8 cellular contexts compared by ENCODE assay signal in the genomic region with DNA sequence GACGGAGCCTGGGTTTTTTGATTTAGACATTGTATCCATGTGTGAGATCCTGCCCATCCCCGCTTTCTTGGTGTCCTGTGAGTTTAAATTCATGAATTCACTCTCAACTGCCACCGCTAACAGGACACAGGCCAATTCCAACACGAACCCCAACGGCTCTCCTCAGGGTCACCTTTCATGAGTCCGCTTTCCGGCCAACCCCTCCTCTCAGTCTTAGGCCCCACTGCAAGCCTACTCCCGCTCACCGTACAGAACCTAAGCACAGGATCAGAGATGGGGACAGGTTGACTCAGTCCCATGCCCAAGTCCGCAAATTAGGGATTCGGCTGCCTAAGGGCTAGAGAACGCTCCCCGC. TPM values are rescaled to one million over a fixed set of nuclear protein-coding genes. Genes with fewer than 3 reads are reported as not detected.
DNase-seq lines count a peak whose midpoint lies in the region; ATAC-seq, FAIRE-seq and TF ChIP-seq lines count a peak whose summit lies in the region.

No MANE protein-coding gene starts in this region.

- no peak overlapping the region for H2BK120ac ChIP-seq in neuronal stem cell (ENCODE audit: low read depth, low read length)

- no peak overlapping the region for H3K14ac ChIP-seq in neuronal stem cell (ENCODE audit: low read length)

- no peak overlapping the region for H4K91ac ChIP-seq in neuronal stem cell (ENCODE audit: low read depth, low read length, poor library complexity)

- H3K9ac ChIP-seq in DND-41 (ENCODE audit: low read depth, low read length) (peak overlapping the region; percentile 73), neuronal stem cell (ENCODE audit: low read depth, low read length, poor library complexity) (no peak overlapping the region)

- no peak overlapping the region for H3K4ac ChIP-seq in neuronal stem cell (ENCODE audit: low read length)

- H4K8ac ChIP-seq in neuronal stem cell (ENCODE audit: low read depth, low read length): no peak overlapping the region

- ATAC-seq in DND-41 (ENCODE audit: insufficient read depth, low read depth) (no peak), HG03521 (IDR thresholded peaks at IDR 0.05; ENCODE audit: unreplicated experiment) (no peak)

- no peak for TF ChIP-seq CTCF in DND-41 (IDR thresholded peaks at IDR 0.05; ENCODE audit: borderline replicate concordance, extremely low read depth, low read length, poor library complexity, severe bottlenecking)
- no peak for TF ChIP-seq CTCF in dorsolateral prefrontal cortex (IDR thresholded peaks at IDR 0.05 in 54 of 56, conservative IDR thresholded peaks at IDR 0.05 in 2 of 56; ENCODE audit: low read depth in 1 of 56, partially characterized antibody in 56 of 56)

- no CpG with 5 or more reads among the region's 13 CpGs for WGBS in neuronal stem cell (ENCODE audit: extremely low coverage in 2 of 2, insufficient read length in 2 of 2, insufficient replicate concordance in 1 of 2), 2 donors

- H3K36me3 ChIP-seq in DND-41 (ENCODE audit: insufficient read depth, low read length) (no peaks in the 10 kb centered on the region), neuronal stem cell (replicated peaks in 1 of 2; ENCODE audit: control insufficient read depth in 2 of 2, insufficient read depth in 2 of 2, low read length in 2 of 2) (no peaks in the 10 kb centered on the region)

- H3K79me1 ChIP-seq in neuronal stem cell (ENCODE audit: low read depth, low read length): no peaks in the 10 kb centered on the region

- peak overlapping the region; percentile 86 for H3K18ac ChIP-seq in neuronal stem cell (ENCODE audit: low read length)

- peak; percentile 64 for FAIRE-seq in HTR-8/SVneo (lab: Jason Lieb, UNC)

- H3K27ac ChIP-seq in DND-41 (ENCODE audit: low read length) (no peak overlapping the region), dorsolateral prefrontal cortex (peak overlapping the region in 54 of 59 donors; percentile 14 to 92 (median 81)), neuronal stem cell (replicated peaks; ENCODE audit: low read length) (no peak overlapping the region)

- H2AFZ ChIP-seq in DND-41 (ENCODE audit: low read depth, low read length) (peak overlapping the region; percentile 93), neuronal stem cell (ENCODE audit: low read length) (peak overlapping the region; percentile 92)

- no peak for DNase-seq in DND-41
- DNase-seq in HTR-8/SVneo (ENCODE audit: insufficient read length, low spot score): no peak
- no peak for DNase-seq in dorsolateral prefrontal cortex
- no peak for DNase-seq in neuronal stem cell (ENCODE audit: low spot score)
- no peak for DNase-seq in DMS 273 (lab: John Stamatoyannopoulos, UW; ENCODE audit: unreplicated experiment)
- no peak for DNase-seq in NCI-H1048 (lab: John Stamatoyannopoulos, UW)
- DNase-seq in GDM1 (lab: John Stamatoyannopoulos, UW): no peak

- no peak overlapping the region for H3K23ac ChIP-seq in neuronal stem cell (ENCODE audit: low read depth, low read length, poor library complexity)

- H3K9me3 ChIP-seq in DND-41 (ENCODE audit: insufficient read depth, low read length, severe bottlenecking): no peaks in the 10 kb centered on the region
- H3K9me3 ChIP-seq in neuronal stem cell (replicated peaks in 1 of 2; ENCODE audit: control insufficient read depth in 2 of 2, insufficient read depth in 1 of 2, low read depth in 1 of 2, low read length in 2 of 2): peaks cover 0 to 9% of the 10 kb centered on the region in 2 donors

- H3K4me1 ChIP-seq in DND-41 (ENCODE audit: insufficient read depth, low read length) (peaks cover 15% of the 10 kb centered on the region), neuronal stem cell (ENCODE audit: control insufficient read depth in 2 of 2, insufficient read depth in 1 of 2, low read depth in 1 of 2, low read length in 2 of 2) (peaks cover 0 to 4% of the 10 kb centered on the region in 2 donors)

- H3K27me3 ChIP-seq in DND-41 (ENCODE audit: insufficient read depth, low read length, poor library complexity): peaks cover 3% of the 10 kb centered on the region
- peaks cover 0 to 16% (median 0%) of the 10 kb centered on the region in 45 donors for H3K27me3 ChIP-seq in dorsolateral prefrontal cortex
- H3K27me3 ChIP-seq in neuronal stem cell (ENCODE audit: control insufficient read depth in 3 of 3, insufficient read depth in 3 of 3, low read depth in 1 of 3, low read length in 3 of 3): peaks cover 0 to 61% (median 33%) of the 10 kb centered on the region in 3 experiments

- no peak overlapping the region for H2AK5ac ChIP-seq in neuronal stem cell (ENCODE audit: low read depth, low read length)

- H3K79me2 ChIP-seq in DND-41 (ENCODE audit: insufficient read depth, low read length): no peaks in the 10 kb centered on the region

- no peak overlapping the region for H2BK12ac ChIP-seq in neuronal stem cell (ENCODE audit: low read length)

- no peak overlapping the region for H2BK15ac ChIP-seq in neuronal stem cell (ENCODE audit: low read length)

- H3K4me3 ChIP-seq in DND-41 (ENCODE audit: low read depth in 1 of 2, low read length in 2 of 2) (peak overlapping the region in 1 of 2 experiments; percentile 76; a peak in 3 of 4 replicates), dorsolateral prefrontal cortex (peak overlapping the region; percentile 60 to 95 (median 81)), neuronal stem cell (ENCODE audit: low read length in 2 of 2) (peak overlapping the region; percentile 58 to 79)

- H3K4me2 ChIP-seq in DND-41 (ENCODE audit: insufficient read depth, low read length) (peak overlapping the region; percentile 86), neuronal stem cell (ENCODE audit: insufficient read depth, low read length, poor library complexity, severe bottlenecking) (peak overlapping the region; percentile 99)

- peak overlapping the region; percentile 14 for H2BK5ac ChIP-seq in neuronal stem cell (ENCODE audit: low read length)

- intact Hi-C loops in dorsolateral prefrontal cortex (cut with DNase I): loop anchor here in 1 of 2 donors (10.0 kb wide), 3 partner anchors 232 to 562 kb away; a partner anchor contains a TSS

- no peaks in the 10 kb centered on the region for H4K20me1 ChIP-seq in DND-41 (ENCODE audit: insufficient read depth, low read length)

RNA-seq across cellular contexts. Expression of a gene that starts 0.2 kb away (rescaled TPM):
- 100 to 1,000 TPM in 20 of 120 experiments, 10 to 100 TPM in 100; 53.5 to 119 (median 87.1) TPM for total RNA-seq in dorsolateral prefrontal cortex
- 42.9 TPM for polyA plus RNA-seq in neuronal stem cell (2013, experiment 1 of 2)
- 44.2 TPM for polyA plus RNA-seq in neuronal stem cell (2013, experiment 2 of 2)

RNA-seq across cellular contexts. Expression of a gene that starts 5.3 kb away (rescaled TPM):
- 100 to 1,000 TPM in 19 of 120 experiments, 10 to 100 TPM in 101; 44.6 to 161 (median 78.7) TPM for total RNA-seq in dorsolateral prefrontal cortex
- 6.2 TPM for polyA plus RNA-seq in neuronal stem cell (2013, experiment 1 of 2)
- 6.6 TPM for polyA plus RNA-seq in neuronal stem cell (2013, experiment 2 of 2)

Comparison
In these comparisons a context has a peak if more than half of its experiments do, and no peak if none do; other contexts are left out.
1. H3K27ac ChIP-seq: peak in dorsolateral prefrontal cortex (54 of 59); none in DND-41 (single experiment) and neuronal stem cell (single experiment).